ENCODE assay signal across 15 cellular contexts in genomic region chr2:199979398-199979797, GRCh38. TPM values are rescaled to one million over a fixed set of nuclear protein-coding genes. Genes with fewer than 3 reads are reported as not detected.
DNase-seq lines count a peak whose midpoint lies in the region; ATAC-seq, FAIRE-seq and TF ChIP-seq lines count a peak whose summit lies in the region.
"Had no signal": no experiment of that assay in that cellular context is flagged by ENCODE, and none has a peak within 500 bp of the region (broad histone marks: within the 10 kb centered on the region; RNA-seq: fewer than 3 reads in every experiment).

No MANE protein-coding gene starts in this region.

- peaks cover 27% of the 10 kb centered on the region for H3K4me1 Mint-ChIP-seq in neural progenitor cell
- H3K4me1 Mint-ChIP-seq: immature natural killer cell had no signal

- H4K20me1 ChIP-seq in PC-3 (ENCODE audit: low read length) (no peaks in the 10 kb centered on the region), neural progenitor cell (ENCODE audit: low read depth) (no peaks in the 10 kb centered on the region)

- TF ChIP-seq EP300 in A549 (IDR thresholded peaks at IDR 0.05) (no peak), esophagus muscularis mucosa (IDR thresholded peaks at IDR 0.05) (no peak)

- H3K9me3 Mint-ChIP-seq in neural progenitor cell = no peaks in the 10 kb centered on the region
- H3K9me3 Mint-ChIP-seq: immature natural killer cell had no signal

- H3K4me3 Mint-ChIP-seq in neural progenitor cell = no peak overlapping the region
- H3K4me3 Mint-ChIP-seq: activated CD8-positive, alpha-beta T cell treated with anti-CD3 and anti-CD28 coated beads, Interleukin-2, amount 10 ng/mL, durations not matched to agents 7 days and 5 days; IgD-negative memory B cell; stimulated activated naive B cell treated with anti-CD40 and anti-IgM and Interleukin-4, amounts not matched to agents 10 μg/mL and 1 μg/mL and 100 μg/mL, for 72 hours had no signal

- WGBS in A549 (ENCODE audit: missing lambda C conversion rate) = 66% methylated on average over 5 of the region's 5 CpGs
- WGBS in esophagus muscularis mucosa = 63% methylated on average over 5 of the region's 5 CpGs
- WGBS in thyroid gland, 2 donors = 73 to 78% methylated on average over 5 of the region's 5 CpGs

- TF ChIP-seq CTCF in A549 (IDR thresholded peaks at IDR 0.05) = no peak
- no peak for TF ChIP-seq CTCF in PC-3 (conservative IDR thresholded peaks at IDR 0.05; ENCODE audit: low read depth, low read length)
- TF ChIP-seq CTCF in esophagus muscularis mucosa (IDR thresholded peaks at IDR 0.05) = no peak
- no peak for TF ChIP-seq CTCF in neural progenitor cell (IDR thresholded peaks at IDR 0.05)
- no peak for TF ChIP-seq CTCF in thyroid gland (IDR thresholded peaks at IDR 0.05)

- ATAC-seq in A549 = peak; percentile 28 to 55; a peak in 3 of 6 replicates
- no peak for ATAC-seq in PC-3

- FAIRE-seq in A549 (lab: Jason Lieb, UNC) = no peak
- no peak for FAIRE-seq in urothelium cell line (lab: Jason Lieb, UNC)

- H3K9me2 ChIP-seq in PC-3 (replicated peaks; ENCODE audit: low read length) = no peaks in the 10 kb centered on the region

- H3K9ac ChIP-seq in PC-3 (ENCODE audit: low read length) (no peak overlapping the region), neural progenitor cell (no peak overlapping the region)

- H2AFZ ChIP-seq in PC-3 (ENCODE audit: low read length) = no peak overlapping the region
- peak overlapping the region; percentile 59 for H2AFZ ChIP-seq in neural progenitor cell (replicated peaks)

- no peaks in the 10 kb centered on the region for H3K27me3 Mint-ChIP-seq in neural progenitor cell (ENCODE audit: insufficient read depth, low read depth)
- H3K27me3 Mint-ChIP-seq: IgD-negative memory B cell; stimulated activated naive B cell treated with anti-CD40 and anti-IgM and Interleukin-4, amounts not matched to agents 10 μg/mL and 1 μg/mL and 100 μg/mL, for 72 hours had no signal

- CTCF ChIA-PET in A549 (lab: Yijun Ruan, JAX) = interaction anchor here (0.9 to 3.4 kb wide), 27 partner anchors 8 to 724 kb away, joined by 3 to 44 read pairs (median 4); no protein-coding TSS in a partner anchor
- CTCF ChIA-PET in PC-3 (lab: Charles Lee) = no interaction called here

- H3F3A ChIP-seq in PC-3 (ENCODE audit: low read length, unreplicated experiment) = no peaks in the 10 kb centered on the region
- no peaks in the 10 kb centered on the region for H3F3A ChIP-seq in neural progenitor cell (ENCODE audit: low read depth)

- POLR2A ChIA-PET in A549 (lab: Yijun Ruan, JAX) (no interaction called here), PC-3 (lab: Charles Lee; ENCODE audit: unreplicated experiment) (no interaction called here)

- H3K4me3 ChIP-seq in A549 (no peak overlapping the region), PC-3 (ENCODE audit: low read length) (no peak overlapping the region), esophagus muscularis mucosa (peak overlapping the region in 3 of 4 donors; percentile 19 to 41 (median 28)), neural progenitor cell (peak overlapping the region; percentile 42), thyroid gland (replicated peaks in 1 of 3) (no peak overlapping the region), H7 (ENCODE audit: insufficient read depth, low read depth, low read length) (no peak overlapping the region)
- H3K4me3 ChIP-seq: vagina had no signal

- no peaks in the 10 kb centered on the region for H3K36me3 Mint-ChIP-seq in neural progenitor cell

- H3K27ac ChIP-seq in A549 (peak overlapping the region; percentile 72), PC-3 (ENCODE audit: low read length) (no peak overlapping the region), esophagus muscularis mucosa (replicated peaks in 1 of 4) (no peak overlapping the region), neural progenitor cell (no peak overlapping the region), thyroid gland (no peak overlapping the region)
- H3K27ac ChIP-seq: SK-N-MC, vagina had no signal

- DNase-seq in A549 (ENCODE audit: low read depth in 1 of 2, low spot score in 1 of 2) (no peak), PC-3 (no peak), esophagus muscularis mucosa (ENCODE audit: extremely low spot score) (no peak), neural progenitor cell (ENCODE audit: low spot score) (no peak), thyroid gland (no peak), urothelium cell line (ENCODE audit: low spot score) (no peak), H7 (no peak), NCI-H526 (lab: John Stamatoyannopoulos, UW) (no peak)

- TF ChIP-seq RAD21 in A549 (conservative IDR thresholded peaks at IDR 0.05 in 1 of 2, IDR thresholded peaks at IDR 0.05 in 1 of 2) = no peak

- intact Hi-C loops in PC-3 (cut with micrococcal nuclease) (loop anchor here (2.0 to 5.0 kb wide), 2 partner anchors 279 to 428 kb away; no protein-coding TSS in a partner anchor), esophagus muscularis mucosa (cut with DNase I) (loop anchor here (10.0 kb wide), 1 partner anchor 725 kb away; no protein-coding TSS in a partner anchor), thyroid gland (cut with DNase I) (no loop called here)

- H3K79me2 ChIP-seq in PC-3 (ENCODE audit: low read length) (no peaks in the 10 kb centered on the region), neural progenitor cell (ENCODE audit: low read depth) (no peaks in the 10 kb centered on the region)

- H3K27ac Mint-ChIP-seq in neural progenitor cell = no peak overlapping the region
- H3K27ac Mint-ChIP-seq: activated CD8-positive, alpha-beta T cell treated with anti-CD3 and anti-CD28 coated beads, Interleukin-2, amount 10 ng/mL, durations not matched to agents 7 days and 5 days; IgD-negative memory B cell; immature natural killer cell; stimulated activated naive B cell treated with anti-CD40 and anti-IgM and Interleukin-4, amounts not matched to agents 10 μg/mL and 1 μg/mL and 100 μg/mL, for 72 hours had no signal

- H3K36me3 ChIP-seq in PC-3 (ENCODE audit: low read depth, low read length) (peaks cover 3% of the 10 kb centered on the region; the same call in 1 of the 2 replicates), esophagus muscularis mucosa (peaks cover 0 to 4% (median 0%) of the 10 kb centered on the region in 4 donors), neural progenitor cell (no peaks in the 10 kb centered on the region), thyroid gland (no peaks in the 10 kb centered on the region), H7 (replicated peaks; ENCODE audit: control insufficient read depth, insufficient read depth, low read length) (no peaks in the 10 kb centered on the region)
- H3K36me3 ChIP-seq: vagina had no signal

- H3K4me1 ChIP-seq in A549 (peaks cover 41% of the 10 kb centered on the region), PC-3 (ENCODE audit: insufficient read depth, low read length) (peaks cover 26% of the 10 kb centered on the region), esophagus muscularis mucosa (peaks cover 3 to 9% (median 7%) of the 10 kb centered on the region in 4 donors), neural progenitor cell (no peaks in the 10 kb centered on the region), thyroid gland (peaks cover 0 to 4% of the 10 kb centered on the region in 2 donors)
- H3K4me1 ChIP-seq: vagina had no signal

- TF ChIP-seq POLR2A in A549 (IDR thresholded peaks at IDR 0.05; ENCODE audit: low read length) (no peak), esophagus muscularis mucosa (IDR thresholded peaks at IDR 0.05; ENCODE audit: low read depth) (no peak), thyroid gland (IDR thresholded peaks at IDR 0.05) (no peak)

- no peaks in the 10 kb centered on the region for H3K9me3 ChIP-seq in A549
- H3K9me3 ChIP-seq in PC-3 (ENCODE audit: low read length) = no peaks in the 10 kb centered on the region
- no peaks in the 10 kb centered on the region for H3K9me3 ChIP-seq in esophagus muscularis mucosa
- no peaks in the 10 kb centered on the region for H3K9me3 ChIP-seq in neural progenitor cell (ENCODE audit: low read depth)
- H3K9me3 ChIP-seq in thyroid gland = no peaks in the 10 kb centered on the region
- H3K9me3 ChIP-seq: Caco-2, vagina had no signal

- no TSS peak for BruUV-seq in PC-3 (replicated peaks; lab: Mats Ljungman, UMichigan)

- H3K27me3 ChIP-seq in PC-3 (ENCODE audit: low read length) = no peaks in the 10 kb centered on the region
- H3K27me3 ChIP-seq in esophagus muscularis mucosa = no peaks in the 10 kb centered on the region
- H3K27me3 ChIP-seq in neural progenitor cell = no peaks in the 10 kb centered on the region
- H3K27me3 ChIP-seq in thyroid gland = no peaks in the 10 kb centered on the region
- no peaks in the 10 kb centered on the region for H3K27me3 ChIP-seq in H7 (ENCODE audit: control insufficient read depth, insufficient read depth, low read length)
- H3K27me3 ChIP-seq: vagina had no signal

- H3K4me2 ChIP-seq in A549 (peak overlapping the region; percentile 73), PC-3 (ENCODE audit: low read length) (peak overlapping the region; percentile 12; the same call in 1 of the 2 replicates), neural progenitor cell (peak overlapping the region; percentile 72)

TF ChIP-seq in A549, 52 proteins besides CTCF, POLR2A, EP300 and RAD21 (continues in another document):
- TF ChIP-seq HDAC2 (IDR thresholded peaks at IDR 0.05) (no peak), MYC (IDR thresholded peaks at IDR 0.05; ENCODE audit: borderline replicate concordance, low read length) (no peak), TP53 (CRISPR knock-in tag; IDR thresholded peaks at IDR 0.05) (no peak), SMC3 (IDR thresholded peaks at IDR 0.05) (no peak), NFE2L2 (conservative IDR thresholded peaks at IDR 0.05; ENCODE audit: low read length) (no peak)

RNA-seq across cellular contexts. Expression of gene MAIP1, which starts 24.0 kb away (rescaled TPM):
- polyA plus RNA-seq in A549 (2011; rRNA removed) = 36.0 and 36.9 TPM in 2 replicates
- polyA plus RNA-seq in A549 (2012; cell fraction: cytosol; rRNA removed) = 26.7 and 39.8 TPM in 2 replicates
- 12.5 and 25.5 TPM in 2 replicates for polyA plus RNA-seq in A549 (2012; cell fraction: nucleus; rRNA removed)
- polyA plus RNA-seq in A549 (2017; fragmentation: RNase III; extraction: RNeasy Plus Mini Kit Qiagen cat#74134 plus additional on column Dnase treatment) = 50.4 to 51.8 TPM (median 50.9 TPM) in 3 replicates
- polyA minus RNA-seq in A549 (2011; rRNA and poly(A)+ RNA removed) = 12.7 and 15.1 TPM in 2 replicates
- 44.7 and 49.2 TPM in 2 replicates for total RNA-seq in PC-3 (2014; rRNA removed)
- total RNA-seq in esophagus muscularis mucosa = 10 to 100 TPM in 3 of 4 donors, 1 to 10 TPM in 1; 8.3 to 28.1 (median 14.7) TPM
- total RNA-seq in neural progenitor cell (ENCODE audit: low replicate concordance) = 14.0 and 27.9 TPM in 2 replicates
- 10 to 100 TPM; 18.9 to 28.6 (median 25.9) TPM for total RNA-seq in thyroid gland
- total RNA-seq in H7 (2014; rRNA removed; shearing (Covaris generic)) = 65.5 and 77.8 TPM in 2 replicates

RNA-seq across cellular contexts. Expression of gene TYW5, which starts 24.1 kb away (rescaled TPM):
- polyA plus RNA-seq in A549 (2011; rRNA removed) (10.1 and 15.2 TPM in 2 replicates), A549 (2017; fragmentation: RNase III; extraction: RNeasy Plus Mini Kit Qiagen cat#74134 plus additional on column Dnase treatment) (7.8 to 9.0 TPM (median 8.2 TPM) in 3 replicates)
- 2.9 and 3.1 TPM in 2 replicates for polyA plus RNA-seq in A549 (2012; cell fraction: cytosol; rRNA removed)
- polyA plus RNA-seq in A549 (2012; cell fraction: nucleus; rRNA removed) = 2.4 and 4.4 TPM in 2 replicates
- 4.7 and 4.9 TPM in 2 replicates for polyA minus RNA-seq in A549 (2011; rRNA and poly(A)+ RNA removed)
- total RNA-seq in PC-3 (2014; rRNA removed) (5.4 and 9.0 TPM in 2 replicates), esophagus muscularis mucosa (1 to 10 TPM; 3.5 to 7.5 (median 4.3) TPM), neural progenitor cell (ENCODE audit: low replicate concordance) (17.1 and 25.0 TPM in 2 replicates), thyroid gland (10 to 100 TPM in 2 of 4 donors, 1 to 10 TPM in 2; 9.0 to 18.9 (median 11.1) TPM)
- total RNA-seq in H7 (2014; rRNA removed; shearing (Covaris generic)) = 10.3 and 16.2 TPM in 2 replicates

Comparison
In these comparisons a context has a peak if more than half of its experiments do, and no peak if none do; other contexts are left out.
1. H3K27ac ChIP-seq: peak in A549 (2 of 2); none in PC-3 (single experiment), esophagus muscularis mucosa (0 of 4), neural progenitor cell (single experiment) and thyroid gland (0 of 3).
2. H3K4me2 ChIP-seq: peak in every context shown above with its lines; median percentile 73 in A549; 72 in neural progenitor cell; 12 in PC-3.
3. H3K4me3 ChIP-seq: peak in esophagus muscularis mucosa (3 of 4) and neural progenitor cell (single experiment); none in A549 (single experiment), PC-3 (single experiment), thyroid gland (0 of 3) and H7 (single experiment).